ENCODE assay signal across 1 cellular context in genomic region chr11:19672591-19673206, GRCh38.
TF ChIP-seq lines count a peak whose summit lies in the region.

No MANE protein-coding gene starts in this region.

TF ChIP-seq in IMR-90, 13 proteins besides CTCF, POLR2A, EP300 and RAD21:
- no peak for TF ChIP-seq NFE2L2 (IDR thresholded peaks at IDR 0.05; ENCODE audit: low read depth, low read length)
- no peak for TF ChIP-seq MAFK (IDR thresholded peaks at IDR 0.05; ENCODE audit: low read depth, low read length)
- no peak for TF ChIP-seq CHD1 (IDR thresholded peaks at IDR 0.05; ENCODE audit: low read depth, low read length)
- no peak for TF ChIP-seq MXI1 (IDR thresholded peaks at IDR 0.05; ENCODE audit: borderline replicate concordance, low read depth, low read length)
- TF ChIP-seq MAZ (IDR thresholded peaks at IDR 0.05; ENCODE audit: borderline replicate concordance, low read depth, low read length): no peak
- no peak for TF ChIP-seq SMC3 (IDR thresholded peaks at IDR 0.05; ENCODE audit: low read depth, low read length)
- TF ChIP-seq RFX5 (IDR thresholded peaks at IDR 0.05; ENCODE audit: low read depth, low read length): no peak
- TF ChIP-seq, protein P1, sequence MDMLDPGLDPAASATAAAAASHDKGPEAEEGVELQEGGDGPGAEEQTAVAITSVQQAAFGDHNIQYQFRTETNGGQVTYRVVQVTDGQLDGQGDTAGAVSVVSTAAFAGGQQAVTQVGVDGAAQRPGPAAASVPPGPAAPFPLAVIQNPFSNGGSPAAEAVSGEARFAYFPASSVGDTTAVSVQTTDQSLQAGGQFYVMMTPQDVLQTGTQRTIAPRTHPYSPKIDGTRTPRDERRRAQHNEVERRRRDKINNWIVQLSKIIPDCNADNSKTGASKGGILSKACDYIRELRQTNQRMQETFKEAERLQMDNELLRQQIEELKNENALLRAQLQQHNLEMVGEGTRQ (IDR thresholded peaks at IDR 0.05; ENCODE audit: low read depth, low read length): no peak
